1 cellular context compared by ENCODE assay signal in the genomic region with DNA sequence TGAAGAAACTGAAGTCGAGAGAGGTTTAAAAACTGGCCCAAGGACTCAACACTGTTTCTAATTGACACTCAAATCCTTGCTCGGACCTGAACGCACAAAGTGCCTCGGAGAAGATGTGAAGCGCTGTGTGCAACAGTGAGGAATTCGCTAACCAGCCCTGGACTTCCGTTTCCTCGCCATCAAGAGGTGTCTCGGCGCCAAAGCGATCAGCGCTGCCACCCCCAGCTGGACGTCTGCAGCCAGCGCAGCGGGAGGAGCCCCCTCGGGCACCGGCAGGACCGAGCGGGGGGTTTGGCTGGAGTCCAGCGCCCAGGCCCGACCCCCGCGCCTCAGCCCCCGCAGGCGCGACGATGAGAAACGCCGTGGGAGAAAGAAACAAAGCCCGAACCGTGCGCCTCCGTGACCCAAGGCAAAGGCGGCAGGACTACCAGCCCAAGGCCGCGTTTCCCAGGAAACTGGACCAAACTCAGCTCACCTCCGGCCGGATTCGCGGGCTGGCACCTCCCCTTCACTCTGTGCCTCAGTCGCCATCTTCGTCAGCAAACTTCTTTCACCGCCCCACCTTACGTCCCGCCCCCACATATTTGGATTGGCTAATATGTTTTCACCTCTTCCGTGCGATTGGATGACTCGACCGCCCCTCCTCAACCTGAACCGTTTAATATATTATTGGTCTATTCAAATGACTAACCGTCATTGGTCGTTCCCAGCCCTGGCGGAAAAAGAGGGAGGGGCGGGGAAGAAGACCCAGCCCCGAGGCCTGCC.
TF ChIP-seq lines count a peak whose summit lies in the region.

A gene with protein sequence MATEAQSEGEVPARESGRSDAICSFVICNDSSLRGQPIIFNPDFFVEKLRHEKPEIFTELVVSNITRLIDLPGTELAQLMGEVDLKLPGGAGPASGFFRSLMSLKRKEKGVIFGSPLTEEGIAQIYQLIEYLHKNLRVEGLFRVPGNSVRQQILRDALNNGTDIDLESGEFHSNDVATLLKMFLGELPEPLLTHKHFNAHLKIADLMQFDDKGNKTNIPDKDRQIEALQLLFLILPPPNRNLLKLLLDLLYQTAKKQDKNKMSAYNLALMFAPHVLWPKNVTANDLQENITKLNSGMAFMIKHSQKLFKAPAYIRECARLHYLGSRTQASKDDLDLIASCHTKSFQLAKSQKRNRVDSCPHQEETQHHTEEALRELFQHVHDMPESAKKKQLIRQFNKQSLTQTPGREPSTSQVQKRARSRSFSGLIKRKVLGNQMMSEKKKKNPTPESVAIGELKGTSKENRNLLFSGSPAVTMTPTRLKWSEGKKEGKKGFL (minus strand): TSS at position 541 of the 765 bp plus-strand sequence. CDS start 10 bp downstream, at position 531.

TF ChIP-seq in K562, 482 proteins besides CTCF, POLR2A, EP300 and RAD21 (continued from another document and continues in another):
- TF ChIP-seq, protein P1, sequence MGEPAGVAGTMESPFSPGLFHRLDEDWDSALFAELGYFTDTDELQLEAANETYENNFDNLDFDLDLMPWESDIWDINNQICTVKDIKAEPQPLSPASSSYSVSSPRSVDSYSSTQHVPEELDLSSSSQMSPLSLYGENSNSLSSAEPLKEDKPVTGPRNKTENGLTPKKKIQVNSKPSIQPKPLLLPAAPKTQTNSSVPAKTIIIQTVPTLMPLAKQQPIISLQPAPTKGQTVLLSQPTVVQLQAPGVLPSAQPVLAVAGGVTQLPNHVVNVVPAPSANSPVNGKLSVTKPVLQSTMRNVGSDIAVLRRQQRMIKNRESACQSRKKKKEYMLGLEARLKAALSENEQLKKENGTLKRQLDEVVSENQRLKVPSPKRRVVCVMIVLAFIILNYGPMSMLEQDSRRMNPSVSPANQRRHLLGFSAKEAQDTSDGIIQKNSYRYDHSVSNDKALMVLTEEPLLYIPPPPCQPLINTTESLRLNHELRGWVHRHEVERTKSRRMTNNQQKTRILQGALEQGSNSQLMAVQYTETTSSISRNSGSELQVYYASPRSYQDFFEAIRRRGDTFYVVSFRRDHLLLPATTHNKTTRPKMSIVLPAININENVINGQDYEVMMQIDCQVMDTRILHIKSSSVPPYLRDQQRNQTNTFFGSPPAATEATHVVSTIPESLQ (CRISPR knock-in tag; IDR thresholded peaks at IDR 0.05) = no peak
- TF ChIP-seq, protein P2, sequence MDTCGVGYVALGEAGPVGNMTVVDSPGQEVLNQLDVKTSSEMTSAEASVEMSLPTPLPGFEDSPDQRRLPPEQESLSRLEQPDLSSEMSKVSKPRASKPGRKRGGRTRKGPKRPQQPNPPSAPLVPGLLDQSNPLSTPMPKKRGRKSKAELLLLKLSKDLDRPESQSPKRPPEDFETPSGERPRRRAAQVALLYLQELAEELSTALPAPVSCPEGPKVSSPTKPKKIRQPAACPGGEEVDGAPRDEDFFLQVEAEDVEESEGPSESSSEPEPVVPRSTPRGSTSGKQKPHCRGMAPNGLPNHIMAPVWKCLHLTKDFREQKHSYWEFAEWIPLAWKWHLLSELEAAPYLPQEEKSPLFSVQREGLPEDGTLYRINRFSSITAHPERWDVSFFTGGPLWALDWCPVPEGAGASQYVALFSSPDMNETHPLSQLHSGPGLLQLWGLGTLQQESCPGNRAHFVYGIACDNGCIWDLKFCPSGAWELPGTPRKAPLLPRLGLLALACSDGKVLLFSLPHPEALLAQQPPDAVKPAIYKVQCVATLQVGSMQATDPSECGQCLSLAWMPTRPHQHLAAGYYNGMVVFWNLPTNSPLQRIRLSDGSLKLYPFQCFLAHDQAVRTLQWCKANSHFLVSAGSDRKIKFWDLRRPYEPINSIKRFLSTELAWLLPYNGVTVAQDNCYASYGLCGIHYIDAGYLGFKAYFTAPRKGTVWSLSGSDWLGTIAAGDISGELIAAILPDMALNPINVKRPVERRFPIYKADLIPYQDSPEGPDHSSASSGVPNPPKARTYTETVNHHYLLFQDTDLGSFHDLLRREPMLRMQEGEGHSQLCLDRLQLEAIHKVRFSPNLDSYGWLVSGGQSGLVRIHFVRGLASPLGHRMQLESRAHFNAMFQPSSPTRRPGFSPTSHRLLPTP (IDR thresholded peaks at IDR 0.05; ENCODE audit: borderline replicate concordance, extremely low read depth, insufficient read length) = no peak
- TF ChIP-seq TEAD4 (IDR thresholded peaks at IDR 0.05; ENCODE audit: low read length) = no peak; the same call in 1 of the 2 replicates
- no peak for TF ChIP-seq TEAD4 (CRISPR knock-in tag; IDR thresholded peaks at IDR 0.05; ENCODE audit: borderline replicate concordance)
- peak; percentile 87; the same call in 1 of the 2 replicates for TF ChIP-seq ZBTB7A (IDR thresholded peaks at IDR 0.05; ENCODE audit: borderline replicate concordance, control insufficient read depth, low read depth, low read length)
- no peak for TF ChIP-seq CEBPG (CRISPR knock-in tag; IDR thresholded peaks at IDR 0.05)
- TF ChIP-seq CEBPG (tag; conservative IDR thresholded peaks at IDR 0.05 in 1 of 2, IDR thresholded peaks at IDR 0.05 in 1 of 2) = peak in 1 of 2 experiments; percentile 36; a peak in 1 of 4 replicates
- TF ChIP-seq, protein P3, sequence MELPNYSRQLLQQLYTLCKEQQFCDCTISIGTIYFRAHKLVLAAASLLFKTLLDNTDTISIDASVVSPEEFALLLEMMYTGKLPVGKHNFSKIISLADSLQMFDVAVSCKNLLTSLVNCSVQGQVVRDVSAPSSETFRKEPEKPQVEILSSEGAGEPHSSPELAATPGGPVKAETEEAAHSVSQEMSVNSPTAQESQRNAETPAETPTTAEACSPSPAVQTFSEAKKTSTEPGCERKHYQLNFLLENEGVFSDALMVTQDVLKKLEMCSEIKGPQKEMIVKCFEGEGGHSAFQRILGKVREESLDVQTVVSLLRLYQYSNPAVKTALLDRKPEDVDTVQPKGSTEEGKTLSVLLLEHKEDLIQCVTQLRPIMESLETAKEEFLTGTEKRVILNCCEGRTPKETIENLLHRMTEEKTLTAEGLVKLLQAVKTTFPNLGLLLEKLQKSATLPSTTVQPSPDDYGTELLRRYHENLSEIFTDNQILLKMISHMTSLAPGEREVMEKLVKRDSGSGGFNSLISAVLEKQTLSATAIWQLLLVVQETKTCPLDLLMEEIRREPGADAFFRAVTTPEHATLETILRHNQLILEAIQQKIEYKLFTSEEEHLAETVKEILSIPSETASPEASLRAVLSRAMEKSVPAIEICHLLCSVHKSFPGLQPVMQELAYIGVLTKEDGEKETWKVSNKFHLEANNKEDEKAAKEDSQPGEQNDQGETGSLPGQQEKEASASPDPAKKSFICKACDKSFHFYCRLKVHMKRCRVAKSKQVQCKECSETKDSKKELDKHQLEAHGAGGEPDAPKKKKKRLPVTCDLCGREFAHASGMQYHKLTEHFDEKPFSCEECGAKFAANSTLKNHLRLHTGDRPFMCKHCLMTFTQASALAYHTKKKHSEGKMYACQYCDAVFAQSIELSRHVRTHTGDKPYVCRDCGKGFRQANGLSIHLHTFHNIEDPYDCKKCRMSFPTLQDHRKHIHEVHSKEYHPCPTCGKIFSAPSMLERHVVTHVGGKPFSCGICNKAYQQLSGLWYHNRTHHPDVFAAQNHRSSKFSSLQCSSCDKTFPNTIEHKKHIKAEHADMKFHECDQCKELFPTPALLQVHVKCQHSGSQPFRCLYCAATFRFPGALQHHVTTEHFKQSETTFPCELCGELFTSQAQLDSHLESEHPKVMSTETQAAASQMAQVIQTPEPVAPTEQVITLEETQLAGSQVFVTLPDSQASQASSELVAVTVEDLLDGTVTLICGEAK (IDR thresholded peaks at IDR 0.05) = 0 out of 2 replicates have a peak, but pooled peaks have one; percentile 12
- TF ChIP-seq, protein P3 (CRISPR knock-in tag; IDR thresholded peaks at IDR 0.05) = no peak
- TF ChIP-seq, protein P4, sequence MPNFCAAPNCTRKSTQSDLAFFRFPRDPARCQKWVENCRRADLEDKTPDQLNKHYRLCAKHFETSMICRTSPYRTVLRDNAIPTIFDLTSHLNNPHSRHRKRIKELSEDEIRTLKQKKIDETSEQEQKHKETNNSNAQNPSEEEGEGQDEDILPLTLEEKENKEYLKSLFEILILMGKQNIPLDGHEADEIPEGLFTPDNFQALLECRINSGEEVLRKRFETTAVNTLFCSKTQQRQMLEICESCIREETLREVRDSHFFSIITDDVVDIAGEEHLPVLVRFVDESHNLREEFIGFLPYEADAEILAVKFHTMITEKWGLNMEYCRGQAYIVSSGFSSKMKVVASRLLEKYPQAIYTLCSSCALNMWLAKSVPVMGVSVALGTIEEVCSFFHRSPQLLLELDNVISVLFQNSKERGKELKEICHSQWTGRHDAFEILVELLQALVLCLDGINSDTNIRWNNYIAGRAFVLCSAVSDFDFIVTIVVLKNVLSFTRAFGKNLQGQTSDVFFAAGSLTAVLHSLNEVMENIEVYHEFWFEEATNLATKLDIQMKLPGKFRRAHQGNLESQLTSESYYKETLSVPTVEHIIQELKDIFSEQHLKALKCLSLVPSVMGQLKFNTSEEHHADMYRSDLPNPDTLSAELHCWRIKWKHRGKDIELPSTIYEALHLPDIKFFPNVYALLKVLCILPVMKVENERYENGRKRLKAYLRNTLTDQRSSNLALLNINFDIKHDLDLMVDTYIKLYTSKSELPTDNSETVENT (CRISPR knock-in tag; IDR thresholded peaks at IDR 0.05) = peak; percentile 64; the same call in 1 of the 2 replicates
- TF ChIP-seq MAZ (CRISPR knock-in tag; conservative IDR thresholded peaks at IDR 0.05 in 1 of 2, IDR thresholded peaks at IDR 0.05 in 1 of 2) = no peak
- no peak for TF ChIP-seq BACH1 (tag; IDR thresholded peaks at IDR 0.05)
- peak; percentile 76 for TF ChIP-seq TAF1 (IDR thresholded peaks at IDR 0.05; ENCODE audit: control insufficient read depth, extremely low read depth, insufficient read depth, low read length, severe bottlenecking)
- no peak for TF ChIP-seq LARP7 (IDR thresholded peaks at IDR 0.05)
- TF ChIP-seq RFX1 (IDR thresholded peaks at IDR 0.05) = peak; percentile 72; the same call in 1 of the 2 replicates
- TF ChIP-seq SMAD1 (IDR thresholded peaks at IDR 0.05; ENCODE audit: low read depth, low read length, partially characterized antibody) = peak; percentile 24
- no peak for TF ChIP-seq ZSCAN32 (CRISPR knock-in tag; IDR thresholded peaks at IDR 0.05)
- peak; percentile 59 for TF ChIP-seq NFRKB (IDR thresholded peaks at IDR 0.05; ENCODE audit: low read depth)
- no peak for TF ChIP-seq ATF2 (CRISPR knock-in tag; IDR thresholded peaks at IDR 0.05)
- TF ChIP-seq YY1 (IDR thresholded peaks at IDR 0.05; ENCODE audit: borderline replicate concordance in 1 of 3, control insufficient read depth in 1 of 3, extremely low read depth in 1 of 3, insufficient read depth in 3 of 3, insufficient read length in 1 of 3, insufficient replicate concordance in 2 of 3, low read depth in 1 of 3, low read length in 2 of 3) = peak; percentile 50 to 89 (median 77)
- TF ChIP-seq NR2C2 (CRISPR knock-in tag; IDR thresholded peaks at IDR 0.05) = 0 out of 2 replicates have a peak, but pooled peaks have one; percentile 35
- peak; percentile 88 for TF ChIP-seq NR2C2 (tag; IDR thresholded peaks at IDR 0.05)
- no peak for TF ChIP-seq GTF2A2 (tag; IDR thresholded peaks at IDR 0.05)
